ENCODE assay signal across 11 cellular contexts in the genomic region with DNA sequence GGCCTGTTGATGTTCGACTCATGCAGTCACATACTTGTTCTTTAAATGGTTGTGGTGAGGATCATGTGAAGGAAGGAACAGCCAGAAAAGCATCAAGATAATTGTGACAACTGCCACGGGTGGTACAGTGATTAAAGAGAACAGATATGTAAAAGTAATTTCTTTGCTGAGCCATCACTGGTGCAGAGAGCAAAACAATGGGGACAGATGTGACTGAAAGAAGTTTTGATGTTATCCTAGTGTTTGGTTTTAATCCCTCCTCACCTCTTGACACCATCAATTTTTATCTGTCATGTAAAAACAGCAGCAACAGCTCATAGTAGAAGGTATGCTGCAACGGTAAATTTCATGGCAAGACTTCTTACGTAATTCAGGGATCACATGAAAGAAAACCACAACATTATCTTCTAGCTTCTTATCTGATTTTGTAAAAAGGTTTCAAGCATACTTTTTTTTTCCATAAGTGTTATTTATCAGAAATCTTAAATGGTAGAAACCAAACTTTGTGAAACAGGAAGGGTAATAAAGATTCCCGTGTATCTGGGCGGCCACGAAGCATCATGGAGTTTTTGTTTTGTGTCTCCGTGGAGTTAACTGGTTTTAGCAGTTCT.
A peak's percentile ranks its signal among the peaks of the same experiment; 100 is the strongest.
DNase-seq lines count a peak whose midpoint lies in the region; ATAC-seq and TF ChIP-seq lines count a peak whose summit lies in the region.
"Had no signal": no experiment of that assay in that cellular context is flagged by ENCODE, and none has a peak within 500 bp of the region (broad histone marks: within the 10 kb centered on the region; RNA-seq: fewer than 3 reads in every experiment).

No MANE protein-coding gene starts in this region.

- POLR2A ChIA-PET in HEK293 (lab: Yijun Ruan, JAX): no interaction called here
- POLR2A ChIA-PET in SK-N-SH (lab: Yijun Ruan, JAX): no interaction called here
- POLR2A ChIA-PET in activated naive CD8-positive, alpha-beta T cell treated with anti-CD3 and anti-CD28 coated beads, Interleukin-2, amount 10 ng/mL, durations not matched to agents 7 days and 5 days (lab: Charles Lee): interaction anchor here (1.9 kb wide), 1 partner anchor 32 kb away, joined by 4 read pairs; no protein-coding TSS in a partner anchor
- POLR2A ChIA-PET in naive thymus-derived CD8-positive, alpha-beta T cell (lab: Charles Lee): interaction anchor here (1.5 to 1.6 kb wide), 2 partner anchors 10 to 41 kb away, joined by 3 read pairs; no protein-coding TSS in a partner anchor

- H3K27ac ChIP-seq in HEK293 (ENCODE audit: extremely low read depth, low read depth, low read length) (no peak overlapping the region), SK-N-SH (ENCODE audit: low read depth in 2 of 2, low read length in 1 of 2) (peak overlapping the region; percentile 68 to 80), Karpas-422 (ENCODE audit: low read length) (no peak overlapping the region), ovary (no peak overlapping the region)

- H3K9me2 ChIP-seq in SK-N-SH (no peaks in the 10 kb centered on the region), Karpas-422 (replicated peaks; ENCODE audit: insufficient read depth, low read length) (no peaks in the 10 kb centered on the region)

- no peaks in the 10 kb centered on the region for H3K9me3 Mint-ChIP-seq in activated naive CD8-positive, alpha-beta T cell treated with anti-CD3 and anti-CD28 coated beads, Interleukin-2, amount 10 ng/mL, durations not matched to agents 7 days and 5 days
- no peaks in the 10 kb centered on the region for H3K9me3 Mint-ChIP-seq in naive thymus-derived CD8-positive, alpha-beta T cell

- peaks cover 11% of the 10 kb centered on the region for H3K4me1 Mint-ChIP-seq in activated naive CD8-positive, alpha-beta T cell treated with anti-CD3 and anti-CD28 coated beads, Interleukin-2, amount 10 ng/mL, durations not matched to agents 7 days and 5 days
- H3K4me1 Mint-ChIP-seq in naive thymus-derived CD8-positive, alpha-beta T cell: peaks cover 20 to 56% (median 53%) of the 10 kb centered on the region in 4 donors

- H3F3A ChIP-seq in SK-N-SH (replicated peaks; ENCODE audit: insufficient read depth): peaks cover 18% of the 10 kb centered on the region

- CTCF ChIA-PET in HEK293 (lab: Yijun Ruan, JAX): no interaction called here
- CTCF ChIA-PET in SK-N-SH (lab: Yijun Ruan, JAX): interaction anchor here (0.5 to 1.5 kb wide), 3 partner anchors 31 to 427 kb away, joined by 3 to 5 read pairs (median 3); no protein-coding TSS in a partner anchor

- DNase-seq in SK-N-SH: peak; percentile 5
- no peak for DNase-seq in activated naive CD8-positive, alpha-beta T cell treated with anti-CD3 and anti-CD28 coated beads, Interleukin-2, amount 10 ng/mL, durations not matched to agents 7 days and 5 days
- peak in 8 of 10 donors; percentile 6 to 81 (median 48) for DNase-seq in naive thymus-derived CD8-positive, alpha-beta T cell
- no peak for DNase-seq in Karpas-422
- no peak for DNase-seq in UCSD-AML1 (lab: John Stamatoyannopoulos, UW; ENCODE audit: unreplicated experiment)
- no peak for DNase-seq in ovary
- DNase-seq: amniotic stem cell, NCI-H345, SW 1271 had no signal

- TF ChIP-seq EP300 in SK-N-SH (IDR thresholded peaks at IDR 0.05; ENCODE audit: borderline replicate concordance in 1 of 2, low read depth in 1 of 2, low read length in 1 of 2) (peak; percentile 67 to 68; a peak in 3 of 4 replicates), ovary (IDR thresholded peaks at IDR 0.05) (no peak)

- TF ChIP-seq CTCF in HEK293 (tag by site-specific recombination; IDR thresholded peaks at IDR 0.05) (no peak), SK-N-SH (IDR thresholded peaks at IDR 0.05) (no peak), ovary (IDR thresholded peaks at IDR 0.05) (no peak)

- H3K9ac ChIP-seq in SK-N-SH (peak overlapping the region; percentile 4; the same call in 1 of the 2 replicates), Karpas-422 (ENCODE audit: low read length) (no peak overlapping the region)

- H3K9me3 ChIP-seq in HEK293 (ENCODE audit: control insufficient read depth, insufficient read depth, low read depth, low read length): no peaks in the 10 kb centered on the region
- H3K9me3 ChIP-seq in SK-N-SH: no peaks in the 10 kb centered on the region
- no peaks in the 10 kb centered on the region for H3K9me3 ChIP-seq in Karpas-422 (ENCODE audit: low read length)
- no peaks in the 10 kb centered on the region for H3K9me3 ChIP-seq in ovary

- peak overlapping the region; percentile 45 for H3K4me3 Mint-ChIP-seq in activated naive CD8-positive, alpha-beta T cell treated with anti-CD3 and anti-CD28 coated beads, Interleukin-2, amount 10 ng/mL, durations not matched to agents 7 days and 5 days
- peak overlapping the region; percentile 54 to 87 (median 77) for H3K4me3 Mint-ChIP-seq in naive thymus-derived CD8-positive, alpha-beta T cell

- no peaks in the 10 kb centered on the region for H3K36me3 Mint-ChIP-seq in activated naive CD8-positive, alpha-beta T cell treated with anti-CD3 and anti-CD28 coated beads, Interleukin-2, amount 10 ng/mL, durations not matched to agents 7 days and 5 days
- H3K36me3 Mint-ChIP-seq in naive thymus-derived CD8-positive, alpha-beta T cell: no peaks in the 10 kb centered on the region

- ATAC-seq in activated naive CD8-positive, alpha-beta T cell treated with anti-CD3 and anti-CD28 coated beads, Interleukin-2, amount 10 ng/mL, durations not matched to agents 7 days and 5 days (ENCODE audit: low read depth): peak; percentile 63
- peak; percentile 86 to 90 for ATAC-seq in naive thymus-derived CD8-positive, alpha-beta T cell
- no peak for ATAC-seq in HG03039 (IDR thresholded peaks at IDR 0.05; ENCODE audit: unreplicated experiment)

- H3K79me2 ChIP-seq in SK-N-SH (ENCODE audit: insufficient read depth) (peaks cover 35% of the 10 kb centered on the region), Karpas-422 (ENCODE audit: low read length) (no peaks in the 10 kb centered on the region)

- no peaks in the 10 kb centered on the region for H3K27me3 Mint-ChIP-seq in activated naive CD8-positive, alpha-beta T cell treated with anti-CD3 and anti-CD28 coated beads, Interleukin-2, amount 10 ng/mL, durations not matched to agents 7 days and 5 days
- H3K27me3 Mint-ChIP-seq in naive thymus-derived CD8-positive, alpha-beta T cell: peaks cover 0 to 2% (median 0%) of the 10 kb centered on the region in 5 donors

- WGBS in SK-N-SH (ENCODE audit: low lambda C conversion rate): 37% methylated on average over 8 of the region's 8 CpGs
- WGBS in ovary, 3 donors: 82 to 85% (median 84%) methylated on average over 8 of the region's 8 CpGs

- H3K36me3 ChIP-seq in HEK293 (ENCODE audit: control insufficient read depth in 2 of 2, insufficient read depth in 1 of 2, low read length in 2 of 2) (no peaks in the 10 kb centered on the region), SK-N-SH (replicated peaks in 1 of 2; ENCODE audit: control insufficient read depth in 1 of 2, insufficient read depth in 2 of 2, low read length in 1 of 2) (peaks cover 0 to 6% of the 10 kb centered on the region in 2 experiments), Karpas-422 (ENCODE audit: insufficient read depth, low read length) (no peaks in the 10 kb centered on the region), ovary (no peaks in the 10 kb centered on the region)

- H2AFZ ChIP-seq in SK-N-SH (ENCODE audit: low read depth): no peak overlapping the region; the same call in 1 of the 2 replicates
- no peak overlapping the region for H2AFZ ChIP-seq in Karpas-422 (ENCODE audit: low read length)

- peak overlapping the region; percentile 43; the same call in 1 of the 2 replicates for H3K4me2 ChIP-seq in SK-N-SH
- H3K4me2 ChIP-seq in Karpas-422 (ENCODE audit: low read depth, low read length, poor library complexity, severe bottlenecking): no peak overlapping the region

- intact Hi-C loops in ovary (cut with DNase I): no loop called here

- H3K27ac Mint-ChIP-seq in activated naive CD8-positive, alpha-beta T cell treated with anti-CD3 and anti-CD28 coated beads, Interleukin-2, amount 10 ng/mL, durations not matched to agents 7 days and 5 days: peak overlapping the region; percentile 13
- peak overlapping the region; percentile 85 to 96 (median 93) for H3K27ac Mint-ChIP-seq in naive thymus-derived CD8-positive, alpha-beta T cell

- TF ChIP-seq POLR2A in ovary (IDR thresholded peaks at IDR 0.05): no peak

- no peak for TF ChIP-seq RAD21 in SK-N-SH (IDR thresholded peaks at IDR 0.05; ENCODE audit: low read length)

- no peaks in the 10 kb centered on the region for H4K20me1 ChIP-seq in SK-N-SH (ENCODE audit: insufficient read depth)
- no peaks in the 10 kb centered on the region for H4K20me1 ChIP-seq in Karpas-422 (ENCODE audit: insufficient read depth, low read depth, low read length)

- H3K27me3 ChIP-seq in SK-N-SH (ENCODE audit: insufficient read depth): no peaks in the 10 kb centered on the region
- no peaks in the 10 kb centered on the region for H3K27me3 ChIP-seq in Karpas-422 (ENCODE audit: low read length)
- no peaks in the 10 kb centered on the region for H3K27me3 ChIP-seq in ovary

- H3K4me3 ChIP-seq in HEK293 (ENCODE audit: low read depth, low read length): no peak overlapping the region
- no peak overlapping the region for H3K4me3 ChIP-seq in SK-N-SH (ENCODE audit: low read depth in 2 of 2, low read length in 1 of 2)
- no peak overlapping the region for H3K4me3 ChIP-seq in Karpas-422 (ENCODE audit: low read length)
- H3K4me3 ChIP-seq in ovary: no peak overlapping the region

- H3K4me1 ChIP-seq in HEK293 (ENCODE audit: control insufficient read depth, insufficient read depth, low read length) (peaks cover 14% of the 10 kb centered on the region; the same call in 1 of the 2 replicates), SK-N-SH (ENCODE audit: control insufficient read depth in 1 of 2, insufficient read depth in 2 of 2, low read depth in 1 of 2, low read length in 1 of 2) (peaks cover 15 to 27% of the 10 kb centered on the region in 2 experiments; a peak in 3 of 4 replicates), Karpas-422 (ENCODE audit: low read length) (no peaks in the 10 kb centered on the region), ovary (ENCODE audit: insufficient read depth) (no peaks in the 10 kb centered on the region)

TF ChIP-seq in HEK293, 187 proteins besides CTCF, POLR2A, EP300 and RAD21 (continues in another document):
- no peak; the same call in 1 of the 2 replicates for TF ChIP-seq ZNF394 (tag by site-specific recombination; IDR thresholded peaks at IDR 0.05; ENCODE audit: borderline replicate concordance)
- no peak for TF ChIP-seq ZNF311 (tag by site-specific recombination; IDR thresholded peaks at IDR 0.05; ENCODE audit: borderline replicate concordance)
- no peak for TF ChIP-seq ZNF292 (tag by site-specific recombination; IDR thresholded peaks at IDR 0.05; ENCODE audit: borderline replicate concordance, low read depth)
- TF ChIP-seq ZNF596 (tag by site-specific recombination; IDR thresholded peaks at IDR 0.05): no peak

TF ChIP-seq in SK-N-SH, 30 proteins besides CTCF, POLR2A, EP300 and RAD21 (continues in another document):
- TF ChIP-seq RXRA (IDR thresholded peaks at IDR 0.05; ENCODE audit: borderline replicate concordance, low read depth): no peak
- no peak for TF ChIP-seq FOSL2 (IDR thresholded peaks at IDR 0.05; ENCODE audit: borderline replicate concordance, low read depth)
- TF ChIP-seq POLR2AphosphoS5 (IDR thresholded peaks at IDR 0.05; ENCODE audit: low read depth, low read length): no peak

Comparison
In these comparisons a context has a peak if more than half of its experiments do, and no peak if none do; other contexts are left out.
1. H3K27ac ChIP-seq: peak in SK-N-SH (2 of 2); none in HEK293 (single experiment), Karpas-422 (single experiment) and ovary (0 of 2).
2. DNase-seq: peak in SK-N-SH (single experiment) and naive thymus-derived CD8-positive, alpha-beta T cell (8 of 10); none in activated naive CD8-positive, alpha-beta T cell treated with anti-CD3 and anti-CD28 coated beads, Interleukin-2, amount 10 ng/mL, durations not matched to agents 7 days and 5 days (single experiment), Karpas-422 (single experiment), UCSD-AML1 (single experiment) and ovary (0 of 5).
3. POLR2A ChIA-PET loops: an anchor here in activated naive CD8-positive, alpha-beta T cell treated with anti-CD3 and anti-CD28 coated beads, Interleukin-2, amount 10 ng/mL, durations not matched to agents 7 days and 5 days (1.9 kb wide) and naive thymus-derived CD8-positive, alpha-beta T cell (1.5 to 1.6 kb wide); none called in HEK293 and SK-N-SH.
4. Of the 4 proteins assayed by ChIP-seq in both HEK293 and SK-N-SH: peak only in HEK293: none; only in SK-N-SH: PBX3; in both: none; in neither: 3.